ENCODE assay signal across 8 cellular contexts in the genomic region with DNA sequence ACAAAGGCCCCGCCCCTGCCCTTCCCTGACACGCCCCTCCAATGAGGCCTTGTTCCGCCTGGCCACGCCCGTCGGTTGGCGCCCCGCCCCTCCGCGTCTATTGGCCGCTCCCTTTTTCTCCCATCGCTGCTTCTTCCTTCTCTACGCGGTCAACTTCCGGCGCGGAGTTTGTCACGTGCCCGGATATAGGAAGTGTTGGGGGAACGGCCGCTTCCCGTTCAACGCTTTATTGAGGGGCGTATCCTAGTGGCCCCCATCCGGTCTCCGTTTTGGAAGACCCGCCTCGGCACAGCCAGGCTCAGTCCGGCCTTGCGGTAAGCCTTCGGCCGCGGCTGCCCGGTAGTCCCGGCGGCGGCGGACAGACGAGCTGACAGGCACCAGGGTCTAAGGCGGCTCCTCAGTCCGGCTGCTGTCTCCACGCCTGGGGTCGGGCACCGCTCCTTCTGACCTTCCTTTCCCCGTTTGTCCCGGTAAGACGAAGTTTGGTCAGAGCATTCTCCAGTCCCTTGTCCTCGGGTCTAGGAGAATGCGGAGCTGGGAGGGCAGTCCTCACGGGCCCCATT. TPM values are rescaled to one million over a fixed set of nuclear protein-coding genes. Genes with fewer than 3 reads are reported as not detected.
DNase-seq lines count a peak whose midpoint lies in the region; ATAC-seq and TF ChIP-seq lines count a peak whose summit lies in the region.

EXOC1 (plus strand) TSS at position 165 of the 563 bp plus-strand sequence. CDS start 4,676 bp downstream, outside the sequence.

- ATAC-seq in activated T-helper 17 cell treated with anti-CD3 and anti-CD28 coated beads, Interleukin-2, amount 50 U/mL, for 72 hours (replicated peaks), result peak; percentile 99
- ATAC-seq in naive thymus-derived CD4-positive, alpha-beta T cell, result peak; percentile 99
- peak; percentile 97 to 98 for ATAC-seq in stimulated activated naive B cell treated with anti-CD40 and anti-IgM and Interleukin-4, amounts not matched to agents 10 μg/mL and 1 μg/mL and 100 μg/mL, for 72 hours (replicated peaks)

- no peaks in the 10 kb centered on the region for H3K27me3 Mint-ChIP-seq in activated T-helper 17 cell treated with anti-CD3 and anti-CD28 coated beads, Interleukin-2, amount 50 U/mL, for 72 hours
- no peaks in the 10 kb centered on the region for H3K27me3 Mint-ChIP-seq in naive thymus-derived CD4-positive, alpha-beta T cell
- H3K27me3 Mint-ChIP-seq in stimulated activated naive B cell treated with anti-CD40 and anti-IgM and Interleukin-4, amounts not matched to agents 10 μg/mL and 1 μg/mL and 100 μg/mL, for 72 hours, result peaks cover 5 to 10% of the 10 kb centered on the region in 2 donors

- H3K36me3 ChIP-seq in fibroblast of lung (ENCODE audit: control insufficient read depth, insufficient read depth, low read length), result no peaks in the 10 kb centered on the region
- peaks cover 0 to 4% (median 0%) of the 10 kb centered on the region in 3 experiments for H3K36me3 ChIP-seq in naive thymus-derived CD4-positive, alpha-beta T cell (ENCODE audit: control insufficient read depth in 2 of 3, insufficient read depth in 3 of 3, low read length in 3 of 3)

- POLR2A ChIA-PET in RWPE1 (lab: Yijun Ruan, JAX; ENCODE audit: low non-redundant PET), result no interaction called here
- POLR2A ChIA-PET in naive thymus-derived CD4-positive, alpha-beta T cell (lab: Charles Lee), result interaction anchor here (0.6 to 1.3 kb wide), 8 partner anchors 14 to 1055 kb away, joined by 3 to 8 read pairs (median 4); partner anchors contain the start of genes CEP135, PAICS and PPAT

- H3K27ac ChIP-seq in RWPE1 (peak within 1 kb of the TSS; percentile 76), fibroblast of lung (ENCODE audit: insufficient read depth, low read length) (peak within 1 kb of the TSS; percentile 95)
- H3K27ac ChIP-seq in naive thymus-derived CD4-positive, alpha-beta T cell (ENCODE audit: low read depth, low read length), result peak within 1 kb of the TSS; percentile 87

- H2AFZ ChIP-seq in fibroblast of lung (ENCODE audit: low read length), result peak within 1 kb of the TSS; percentile 92

- DNase-seq in Daoy (ENCODE audit: low read depth) (peak; percentile 94), GOT3 (lab: John Stamatoyannopoulos, UW) (peak; percentile 74), LNCaP clone FGC (ENCODE audit: low read depth) (peak; percentile 85), RWPE1 (ENCODE audit: low spot score) (peak; percentile 88), fibroblast of lung (ENCODE audit: low read depth in 2 of 2) (peak; percentile 96)
- DNase-seq in naive thymus-derived CD4-positive, alpha-beta T cell, result peak; percentile 93 to 98 (median 94)
- peak; percentile 96 for DNase-seq in stimulated activated naive B cell treated with anti-CD40 and anti-IgM and Interleukin-4, amounts not matched to agents 10 μg/mL and 1 μg/mL and 100 μg/mL, for 72 hours

- peaks cover 19% of the 10 kb centered on the region for H3K36me3 Mint-ChIP-seq in activated T-helper 17 cell treated with anti-CD3 and anti-CD28 coated beads, Interleukin-2, amount 50 U/mL, for 72 hours (ENCODE audit: low read depth)
- H3K36me3 Mint-ChIP-seq in naive thymus-derived CD4-positive, alpha-beta T cell, result peaks cover 0 to 16% (median 4%) of the 10 kb centered on the region in 5 donors
- peaks cover 8 to 9% of the 10 kb centered on the region in 2 donors for H3K36me3 Mint-ChIP-seq in stimulated activated naive B cell treated with anti-CD40 and anti-IgM and Interleukin-4, amounts not matched to agents 10 μg/mL and 1 μg/mL and 100 μg/mL, for 72 hours

- peaks cover 15% of the 10 kb centered on the region for H3K4me1 Mint-ChIP-seq in activated T-helper 17 cell treated with anti-CD3 and anti-CD28 coated beads, Interleukin-2, amount 50 U/mL, for 72 hours
- peaks cover 22 to 48% (median 42%) of the 10 kb centered on the region in 7 donors for H3K4me1 Mint-ChIP-seq in naive thymus-derived CD4-positive, alpha-beta T cell
- peaks cover 4 to 5% of the 10 kb centered on the region in 2 donors for H3K4me1 Mint-ChIP-seq in stimulated activated naive B cell treated with anti-CD40 and anti-IgM and Interleukin-4, amounts not matched to agents 10 μg/mL and 1 μg/mL and 100 μg/mL, for 72 hours

- no peaks in the 10 kb centered on the region for H4K20me1 ChIP-seq in fibroblast of lung (ENCODE audit: control insufficient read depth, extremely low read depth, insufficient read depth, low read length)

- H3K27ac Mint-ChIP-seq in activated T-helper 17 cell treated with anti-CD3 and anti-CD28 coated beads, Interleukin-2, amount 50 U/mL, for 72 hours, result peak within 1 kb of the TSS; percentile 68
- peak within 1 kb of the TSS in 7 of 9 donors; percentile 75 to 94 (median 90) for H3K27ac Mint-ChIP-seq in naive thymus-derived CD4-positive, alpha-beta T cell
- H3K27ac Mint-ChIP-seq in stimulated activated naive B cell treated with anti-CD40 and anti-IgM and Interleukin-4, amounts not matched to agents 10 μg/mL and 1 μg/mL and 100 μg/mL, for 72 hours, result peak within 1 kb of the TSS; percentile 94

- intact Hi-C loops in naive thymus-derived CD4-positive, alpha-beta T cell (cut with micrococcal nuclease), result loop anchor here (1.0 to 10.0 kb wide), 21 partner anchors 13 to 1791 kb away; partner anchors contain the start of genes AASDH (in 2 of the 2), CEP135 (in 2 of the 2), CHIC2 (in 2 of the 2) and NOA1 (in 2 of the 2)

- H3K9ac ChIP-seq in fibroblast of lung (ENCODE audit: insufficient read depth, low read length), result peak within 1 kb of the TSS; percentile 93

- H3K4me1 ChIP-seq in fibroblast of lung (ENCODE audit: control insufficient read depth, extremely low read depth, insufficient read depth, low read length), result no peaks in the 10 kb centered on the region
- peaks cover 26 to 31% of the 10 kb centered on the region in 2 donors for H3K4me1 ChIP-seq in naive thymus-derived CD4-positive, alpha-beta T cell (ENCODE audit: control insufficient read depth in 2 of 2, insufficient read depth in 2 of 2, low read length in 2 of 2)

- peak within 1 kb of the TSS; percentile 71 for H3K4me2 ChIP-seq in fibroblast of lung (ENCODE audit: extremely low read depth, insufficient read depth, low read length)

- H3K9me3 Mint-ChIP-seq in activated T-helper 17 cell treated with anti-CD3 and anti-CD28 coated beads, Interleukin-2, amount 50 U/mL, for 72 hours, result no peaks in the 10 kb centered on the region
- H3K9me3 Mint-ChIP-seq in naive thymus-derived CD4-positive, alpha-beta T cell, result peaks cover 0 to 2% (median 0%) of the 10 kb centered on the region in 11 donors
- H3K9me3 Mint-ChIP-seq in stimulated activated naive B cell treated with anti-CD40 and anti-IgM and Interleukin-4, amounts not matched to agents 10 μg/mL and 1 μg/mL and 100 μg/mL, for 72 hours, result no peaks in the 10 kb centered on the region

- no peak within 1 kb of the TSS for H3K4me3 Mint-ChIP-seq in activated T-helper 17 cell treated with anti-CD3 and anti-CD28 coated beads, Interleukin-2, amount 50 U/mL, for 72 hours
- H3K4me3 Mint-ChIP-seq in naive thymus-derived CD4-positive, alpha-beta T cell, result peak within 1 kb of the TSS in 2 of 10 donors; percentile 34 to 69
- no peak within 1 kb of the TSS for H3K4me3 Mint-ChIP-seq in stimulated activated naive B cell treated with anti-CD40 and anti-IgM and Interleukin-4, amounts not matched to agents 10 μg/mL and 1 μg/mL and 100 μg/mL, for 72 hours

- CTCF ChIA-PET in RWPE1 (lab: Yijun Ruan, JAX), result interaction anchor here (1.0 kb wide), 1 partner anchor 14 kb away, joined by 12 read pairs; no protein-coding TSS in a partner anchor
- CTCF ChIA-PET in naive thymus-derived CD4-positive, alpha-beta T cell (lab: Charles Lee), result interaction anchor here (0.6 to 1.6 kb wide), 3 partner anchors 9 to 94 kb away, joined by 3 to 4 read pairs (median 3); no protein-coding TSS in a partner anchor

- peak within 1 kb of the TSS; percentile 96 for H3K4me3 ChIP-seq in LNCaP clone FGC (ENCODE audit: low read depth, low read length)
- peak within 1 kb of the TSS; percentile 93 to 98 (median 94) for H3K4me3 ChIP-seq in fibroblast of lung (replicated peaks in 1 of 4; ENCODE audit: control extremely low read depth in 1 of 4, insufficient read depth in 1 of 4, low read depth in 3 of 4, low read length in 4 of 4)
- peak within 1 kb of the TSS; percentile 84 for H3K4me3 ChIP-seq in naive thymus-derived CD4-positive, alpha-beta T cell (ENCODE audit: low read length)

- peaks cover 3% of the 10 kb centered on the region for H3K27me3 ChIP-seq in fibroblast of lung (ENCODE audit: control insufficient read depth, insufficient read depth, low read length)
- no peaks in the 10 kb centered on the region for H3K27me3 ChIP-seq in naive thymus-derived CD4-positive, alpha-beta T cell (ENCODE audit: control insufficient read depth in 2 of 2, insufficient read depth in 2 of 2, low read length in 2 of 2)

- H3K9me3 ChIP-seq in fibroblast of lung (ENCODE audit: control insufficient read depth, insufficient read depth, low read depth, low read length), result no peaks in the 10 kb centered on the region
- H3K9me3 ChIP-seq in naive thymus-derived CD4-positive, alpha-beta T cell (ENCODE audit: control insufficient read depth in 2 of 3, low read length in 3 of 3), result no peaks in the 10 kb centered on the region

- H3K79me2 ChIP-seq in fibroblast of lung (ENCODE audit: control insufficient read depth, insufficient read depth, low read length), result peaks cover 32% of the 10 kb centered on the region

- TF ChIP-seq CTCF in LNCaP clone FGC (IDR thresholded peaks at IDR 0.05; ENCODE audit: control insufficient read depth, extremely low read depth, insufficient read depth), result no peak
- no peak for TF ChIP-seq CTCF in RWPE1 (conservative IDR thresholded peaks at IDR 0.05; ENCODE audit: low read depth)
- no peak for TF ChIP-seq CTCF in fibroblast of lung (conservative IDR thresholded peaks at IDR 0.05 in 1 of 2, IDR thresholded peaks at IDR 0.05 in 1 of 2; ENCODE audit: low read depth in 1 of 2, low read length in 2 of 2)

RNA-seq across cellular contexts. Expression of gene EXOC1, which starts in this region (rescaled TPM):
- 17.3 and 28.3 TPM in 2 replicates for total RNA-seq in Daoy (2014; rRNA removed; shearing (Covaris generic))
- 10 to 100 TPM; 33.1 to 40.7 TPM for total RNA-seq in activated T-helper 17 cell treated with anti-CD3 and anti-CD28 coated beads, Interleukin-2, amount 50 U/mL, for 72 hours
- 54.4 and 64.2 TPM in 2 replicates for total RNA-seq in fibroblast of lung
- polyA plus RNA-seq in fibroblast of lung, result 24.0 and 32.3 TPM in 2 replicates
- 23.7 and 23.8 TPM in 2 replicates for polyA plus RNA-seq in fibroblast of lung (2012)
- 4.6 and 5.7 TPM in 2 replicates for polyA minus RNA-seq in fibroblast of lung (ENCODE audit: low replicate concordance)
- 10 to 100 TPM; 20.3 to 46.7 (median 32.1) TPM for total RNA-seq in naive thymus-derived CD4-positive, alpha-beta T cell
- polyA plus RNA-seq in naive thymus-derived CD4-positive, alpha-beta T cell, result 10 to 100 TPM; 11.6 to 17.6 TPM

Comparison
In these comparisons a context has a peak if more than half of its experiments do, and no peak if none do; other contexts are left out.
1. Peak in every context shown above with its lines: DNase-seq, ATAC-seq, H3K4me3 ChIP-seq and H3K27ac ChIP-seq.